Comparison of ENCODE assay signal across 2 cellular contexts in genomic region chr10:28202941-28203352, GRCh38.
TF ChIP-seq lines count a peak whose summit lies in the region.

No MANE protein-coding gene starts in this region.

TF ChIP-seq in HEK293, 187 proteins besides CTCF, POLR2A, EP300 and RAD21 (continued from another document and continues in another):
- 0 out of 2 replicates have a peak, but pooled peaks have one; percentile 26 for TF ChIP-seq HOXD13 (CRISPR knock-in tag; IDR thresholded peaks at IDR 0.05; ENCODE audit: borderline replicate concordance)
- TF ChIP-seq GLI2 (tag by site-specific recombination; IDR thresholded peaks at IDR 0.05; ENCODE audit: borderline replicate concordance, low read depth) = 0 out of 2 replicates have a peak, but pooled peaks have one; percentile 48
- 0 out of 2 replicates have a peak, but pooled peaks have one; percentile 14 for TF ChIP-seq ZNF549 (tag by site-specific recombination; IDR thresholded peaks at IDR 0.05)
- peak; percentile 50; the same call in 1 of the 2 replicates for TF ChIP-seq ZNF561 (tag by site-specific recombination; IDR thresholded peaks at IDR 0.05; ENCODE audit: borderline replicate concordance)
- TF ChIP-seq, protein P1, sequence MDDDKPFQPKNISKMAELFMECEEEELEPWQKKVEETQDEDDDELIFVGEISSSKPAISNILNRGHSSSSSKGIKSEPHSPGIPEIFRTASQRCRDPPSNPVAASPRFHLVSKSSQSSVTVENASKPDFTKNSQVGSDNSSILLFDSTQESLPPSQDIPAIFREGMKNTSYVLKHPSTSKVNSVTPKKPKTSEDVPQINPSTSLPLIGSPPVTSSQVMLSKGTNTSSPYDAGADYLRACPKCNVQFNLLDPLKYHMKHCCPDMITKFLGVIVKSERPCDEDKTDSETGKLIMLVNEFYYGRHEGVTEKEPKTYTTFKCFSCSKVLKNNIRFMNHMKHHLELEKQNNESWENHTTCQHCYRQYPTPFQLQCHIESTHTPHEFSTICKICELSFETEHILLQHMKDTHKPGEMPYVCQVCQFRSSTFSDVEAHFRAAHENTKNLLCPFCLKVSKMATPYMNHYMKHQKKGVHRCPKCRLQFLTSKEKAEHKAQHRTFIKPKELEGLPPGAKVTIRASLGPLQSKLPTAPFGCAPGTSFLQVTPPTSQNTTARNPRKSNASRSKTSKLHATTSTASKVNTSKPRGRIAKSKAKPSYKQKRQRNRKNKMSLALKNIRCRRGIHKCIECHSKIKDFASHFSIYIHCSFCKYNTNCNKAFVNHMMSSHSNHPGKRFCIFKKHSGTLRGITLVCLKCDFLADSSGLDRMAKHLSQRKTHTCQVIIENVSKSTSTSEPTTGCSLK (tag by site-specific recombination; IDR thresholded peaks at IDR 0.05) = no peak
- TF ChIP-seq, protein P2, sequence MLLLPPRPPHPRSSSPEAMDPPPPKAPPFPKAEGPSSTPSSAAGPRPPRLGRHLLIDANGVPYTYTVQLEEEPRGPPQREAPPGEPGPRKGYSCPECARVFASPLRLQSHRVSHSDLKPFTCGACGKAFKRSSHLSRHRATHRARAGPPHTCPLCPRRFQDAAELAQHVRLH (tag by site-specific recombination; IDR thresholded peaks at IDR 0.05) = peak; percentile 91
- TF ChIP-seq, protein P3, sequence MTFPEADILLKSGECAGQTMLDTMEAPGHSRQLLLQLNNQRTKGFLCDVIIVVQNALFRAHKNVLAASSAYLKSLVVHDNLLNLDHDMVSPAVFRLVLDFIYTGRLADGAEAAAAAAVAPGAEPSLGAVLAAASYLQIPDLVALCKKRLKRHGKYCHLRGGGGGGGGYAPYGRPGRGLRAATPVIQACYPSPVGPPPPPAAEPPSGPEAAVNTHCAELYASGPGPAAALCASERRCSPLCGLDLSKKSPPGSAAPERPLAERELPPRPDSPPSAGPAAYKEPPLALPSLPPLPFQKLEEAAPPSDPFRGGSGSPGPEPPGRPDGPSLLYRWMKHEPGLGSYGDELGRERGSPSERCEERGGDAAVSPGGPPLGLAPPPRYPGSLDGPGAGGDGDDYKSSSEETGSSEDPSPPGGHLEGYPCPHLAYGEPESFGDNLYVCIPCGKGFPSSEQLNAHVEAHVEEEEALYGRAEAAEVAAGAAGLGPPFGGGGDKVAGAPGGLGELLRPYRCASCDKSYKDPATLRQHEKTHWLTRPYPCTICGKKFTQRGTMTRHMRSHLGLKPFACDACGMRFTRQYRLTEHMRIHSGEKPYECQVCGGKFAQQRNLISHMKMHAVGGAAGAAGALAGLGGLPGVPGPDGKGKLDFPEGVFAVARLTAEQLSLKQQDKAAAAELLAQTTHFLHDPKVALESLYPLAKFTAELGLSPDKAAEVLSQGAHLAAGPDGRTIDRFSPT (tag by site-specific recombination; IDR thresholded peaks at IDR 0.05) = 0 out of 2 replicates have a peak, but pooled peaks have one; percentile 52
- TF ChIP-seq OVOL3 (tag by site-specific recombination; IDR thresholded peaks at IDR 0.05) = peak; percentile 76
- TF ChIP-seq ZNF747 (tag by site-specific recombination; IDR thresholded peaks at IDR 0.05) = no peak
- TF ChIP-seq ZNF221 (tag by site-specific recombination; IDR thresholded peaks at IDR 0.05; ENCODE audit: borderline replicate concordance) = no peak
- 0 out of 2 replicates have a peak, but pooled peaks have one; percentile 63 for TF ChIP-seq ZEB2 (tag by site-specific recombination; IDR thresholded peaks at IDR 0.05)
- peak; percentile 21; the same call in 1 of the 2 replicates for TF ChIP-seq SCRT1 (tag by site-specific recombination; IDR thresholded peaks at IDR 0.05; ENCODE audit: borderline replicate concordance)
- no peak for TF ChIP-seq GLI4 (tag by site-specific recombination; IDR thresholded peaks at IDR 0.05)
- 0 out of 2 replicates have a peak, but pooled peaks have one; percentile 20 for TF ChIP-seq ZNF2 (tag by site-specific recombination; IDR thresholded peaks at IDR 0.05)
- no peak for TF ChIP-seq ZNF664 (tag by site-specific recombination; IDR thresholded peaks at IDR 0.05)
- TF ChIP-seq ZNF621 (tag by site-specific recombination; IDR thresholded peaks at IDR 0.05) = no peak
- TF ChIP-seq, protein P4, sequence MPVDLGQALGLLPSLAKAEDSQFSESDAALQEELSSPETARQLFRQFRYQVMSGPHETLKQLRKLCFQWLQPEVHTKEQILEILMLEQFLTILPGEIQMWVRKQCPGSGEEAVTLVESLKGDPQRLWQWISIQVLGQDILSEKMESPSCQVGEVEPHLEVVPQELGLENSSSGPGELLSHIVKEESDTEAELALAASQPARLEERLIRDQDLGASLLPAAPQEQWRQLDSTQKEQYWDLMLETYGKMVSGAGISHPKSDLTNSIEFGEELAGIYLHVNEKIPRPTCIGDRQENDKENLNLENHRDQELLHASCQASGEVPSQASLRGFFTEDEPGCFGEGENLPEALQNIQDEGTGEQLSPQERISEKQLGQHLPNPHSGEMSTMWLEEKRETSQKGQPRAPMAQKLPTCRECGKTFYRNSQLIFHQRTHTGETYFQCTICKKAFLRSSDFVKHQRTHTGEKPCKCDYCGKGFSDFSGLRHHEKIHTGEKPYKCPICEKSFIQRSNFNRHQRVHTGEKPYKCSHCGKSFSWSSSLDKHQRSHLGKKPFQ (tag by site-specific recombination; IDR thresholded peaks at IDR 0.05) = peak; percentile 74
- TF ChIP-seq ZNF558 (tag by site-specific recombination; IDR thresholded peaks at IDR 0.05) = no peak
- TF ChIP-seq ZNF292 (tag by site-specific recombination; IDR thresholded peaks at IDR 0.05; ENCODE audit: borderline replicate concordance, low read depth) = no peak
- peak; percentile 62 for TF ChIP-seq ZNF600 (tag by site-specific recombination; IDR thresholded peaks at IDR 0.05)
- no peak for TF ChIP-seq ZNF174 (tag by site-specific recombination; IDR thresholded peaks at IDR 0.05)
- peak; percentile 64 for TF ChIP-seq WT1 (tag by site-specific recombination; IDR thresholded peaks at IDR 0.05)
- no peak for TF ChIP-seq SP7 (tag by site-specific recombination; IDR thresholded peaks at IDR 0.05)
- TF ChIP-seq, protein P5, sequence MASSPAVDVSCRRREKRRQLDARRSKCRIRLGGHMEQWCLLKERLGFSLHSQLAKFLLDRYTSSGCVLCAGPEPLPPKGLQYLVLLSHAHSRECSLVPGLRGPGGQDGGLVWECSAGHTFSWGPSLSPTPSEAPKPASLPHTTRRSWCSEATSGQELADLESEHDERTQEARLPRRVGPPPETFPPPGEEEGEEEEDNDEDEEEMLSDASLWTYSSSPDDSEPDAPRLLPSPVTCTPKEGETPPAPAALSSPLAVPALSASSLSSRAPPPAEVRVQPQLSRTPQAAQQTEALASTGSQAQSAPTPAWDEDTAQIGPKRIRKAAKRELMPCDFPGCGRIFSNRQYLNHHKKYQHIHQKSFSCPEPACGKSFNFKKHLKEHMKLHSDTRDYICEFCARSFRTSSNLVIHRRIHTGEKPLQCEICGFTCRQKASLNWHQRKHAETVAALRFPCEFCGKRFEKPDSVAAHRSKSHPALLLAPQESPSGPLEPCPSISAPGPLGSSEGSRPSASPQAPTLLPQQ (tag by site-specific recombination; IDR thresholded peaks at IDR 0.05) = peak; percentile 15; the same call in 1 of the 2 replicates
- TF ChIP-seq ZNF660 (tag by site-specific recombination; IDR thresholded peaks at IDR 0.05) = no peak
- 0 out of 2 replicates have a peak, but pooled peaks have one; percentile 11 for TF ChIP-seq ZNF341 (tag by site-specific recombination; IDR thresholded peaks at IDR 0.05; ENCODE audit: low read depth)

TF ChIP-seq in SK-N-SH treated with all-trans-retinoic acid at 6 μM for 48 hours, 23 proteins besides CTCF, POLR2A, EP300 and RAD21 (continued from another document):
- TF ChIP-seq, protein P6, sequence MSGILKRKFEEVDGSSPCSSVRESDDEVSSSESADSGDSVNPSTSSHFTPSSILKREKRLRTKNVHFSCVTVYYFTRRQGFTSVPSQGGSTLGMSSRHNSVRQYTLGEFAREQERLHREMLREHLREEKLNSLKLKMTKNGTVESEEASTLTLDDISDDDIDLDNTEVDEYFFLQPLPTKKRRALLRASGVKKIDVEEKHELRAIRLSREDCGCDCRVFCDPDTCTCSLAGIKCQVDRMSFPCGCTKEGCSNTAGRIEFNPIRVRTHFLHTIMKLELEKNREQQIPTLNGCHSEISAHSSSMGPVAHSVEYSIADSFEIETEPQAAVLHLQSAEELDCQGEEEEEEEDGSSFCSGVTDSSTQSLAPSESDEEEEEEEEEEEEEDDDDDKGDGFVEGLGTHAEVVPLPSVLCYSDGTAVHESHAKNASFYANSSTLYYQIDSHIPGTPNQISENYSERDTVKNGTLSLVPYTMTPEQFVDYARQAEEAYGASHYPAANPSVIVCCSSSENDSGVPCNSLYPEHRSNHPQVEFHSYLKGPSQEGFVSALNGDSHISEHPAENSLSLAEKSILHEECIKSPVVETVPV (CRISPR knock-in tag; IDR thresholded peaks at IDR 0.05) = no peak
